34 cellular contexts compared by ENCODE assay signal in the genomic region with DNA sequence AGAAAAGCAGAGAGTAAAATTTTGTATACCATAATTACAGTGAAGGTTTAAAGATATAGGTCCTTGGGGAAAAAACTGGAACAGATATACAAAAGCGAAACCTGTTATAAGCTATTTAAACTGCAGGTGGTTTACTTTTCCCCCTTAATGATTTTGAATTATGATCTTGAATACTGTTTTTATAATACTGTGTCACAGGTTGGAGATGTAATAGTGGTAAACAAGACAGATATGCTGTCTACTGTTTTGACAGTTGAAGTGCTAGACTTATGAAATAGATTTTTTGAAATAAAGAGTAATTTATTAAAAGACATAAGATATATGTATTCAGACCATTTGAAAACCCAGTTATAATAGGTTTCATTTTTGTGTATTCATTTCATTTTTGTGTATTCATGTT.
"Had no signal": no experiment of that assay in that cellular context is flagged by ENCODE, and none has a peak within 500 bp of the region (broad histone marks: within the 10 kb centered on the region; RNA-seq: fewer than 3 reads in every experiment).

No MANE protein-coding gene starts in this region.

- H3K4me3 Mint-ChIP-seq: activated B cell treated with CpG ODN at 0.5 μM for 24 hours; activated CD8-positive, alpha-beta T cell treated with anti-CD3 and anti-CD28 coated beads for 36 hours; activated naive CD8-positive, alpha-beta T cell; activated T-cell treated with anti-CD3 and anti-CD28 coated beads, Interleukin-2, amount 50 U/mL, for 4 hours; activated T-helper 17 cell treated with anti-CD3 and anti-CD28 coated beads, Interleukin-2, amount 50 U/mL, for 72 hours; central memory CD8-positive, alpha-beta T cell; dendritic cell treated with granulocyte-macrophage colony-stimulating factor and Interleukin-4, amounts not matched to agents 40 ng/mL and 50 ng/mL, for 4 days; effector memory CD8-positive, alpha-beta T cell; T-helper 17 cell; T-helper 2 cell treated with Interferon-gamma antibody and Interleukin-4, amounts not matched to agents 5 μg/mL and 100 μg/mL, for 36 hours had no signal

- FAIRE-seq: astrocyte, bronchial epithelial cell had no signal

- DNase-seq: activated B cell treated with CpG ODN at 0.5 μM for 24 hours; activated CD4-positive, alpha-beta T cell treated with anti-CD3 and anti-CD28 coated beads for 48 hours; activated CD4-positive, alpha-beta T cell treated with anti-CD3 and anti-CD28 coated beads, Interleukin-2, amount 50 U/mL, for 1 hour; activated CD4-positive, alpha-beta T cell treated with anti-CD3 and anti-CD28 coated beads, Interleukin-2, amount 50 U/mL, for 48 hours; activated CD8-positive, alpha-beta memory T cell treated with anti-CD3 and anti-CD28 coated beads for 24 hours; activated CD8-positive, alpha-beta T cell treated with anti-CD3 and anti-CD28 coated beads for 36 hours; activated effector memory CD4-positive, alpha-beta T cell treated with Interleukin-2 at 50 U/mL for 16 hours; activated gamma-delta T cell treated with Interleukin-2 at 50 U/mL for 16 hours; activated naive CD4-positive, alpha-beta T cell treated with anti-CD3 and anti-CD28 coated beads, Interleukin-2, amount 50 U/mL, for 16 hours; activated naive CD4-positive, alpha-beta T cell treated with Interleukin-2 at 50 U/mL for 16 hours; activated T-cell treated with anti-CD3 and anti-CD28 coated beads, Interleukin-2, amount 50 U/mL, for 4 hours; amniotic stem cell; anterior cingulate cortex; brain microvascular endothelial cell; dorsolateral prefrontal cortex; effector memory CD8-positive, alpha-beta T cell; erythroblast; foreskin keratinocyte; gastrocnemius medialis; glutamatergic neuron; heart left ventricle; T-helper 1 cell; T-helper 17 cell had no signal

- H3K4me1 ChIP-seq: esophagus muscularis mucosa, foreskin keratinocyte had no signal

- H3K27ac Mint-ChIP-seq: activated B cell treated with CpG ODN at 0.5 μM for 24 hours; activated CD8-positive, alpha-beta T cell treated with anti-CD3 and anti-CD28 coated beads for 36 hours; activated naive CD8-positive, alpha-beta T cell; activated T-helper 17 cell treated with anti-CD3 and anti-CD28 coated beads, Interleukin-2, amount 50 U/mL, for 72 hours; dendritic cell treated with granulocyte-macrophage colony-stimulating factor and Interleukin-4, amounts not matched to agents 40 ng/mL and 50 ng/mL, for 4 days; effector memory CD8-positive, alpha-beta T cell; T-helper 17 cell; T-helper 2 cell treated with Interferon-gamma antibody and Interleukin-4, amounts not matched to agents 5 μg/mL and 100 μg/mL, for 36 hours had no signal

- H3K4me3 ChIP-seq: coronary artery, dorsolateral prefrontal cortex, esophagus muscularis mucosa, gastrocnemius medialis, heart left ventricle had no signal

- H3K4me1 Mint-ChIP-seq: activated B cell treated with CpG ODN at 0.5 μM for 24 hours; central memory CD8-positive, alpha-beta T cell had no signal

- H3K9me3 ChIP-seq: esophagus muscularis mucosa, gastrocnemius medialis, heart left ventricle had no signal

- ATAC-seq: activated CD4-positive, CD25-positive, alpha-beta regulatory T cell treated with anti-CD3 and anti-CD28 coated beads, Interleukin-2, amount 50 U/mL, for 24 hours; activated CD8-positive, alpha-beta T cell treated with anti-CD3 and anti-CD28 coated beads for 36 hours; activated T-cell treated with anti-CD3 and anti-CD28 coated beads, Interleukin-2, amount 50 U/mL, for 4 hours; activated T-helper 17 cell treated with anti-CD3 and anti-CD28 coated beads, Interleukin-2, amount 50 U/mL, for 72 hours; effector memory CD8-positive, alpha-beta T cell; foreskin keratinocyte; heart left ventricle; T-helper 17 cell had no signal

- H3K27ac ChIP-seq: brain microvascular endothelial cell, coronary artery, dorsolateral prefrontal cortex, esophagus muscularis mucosa, foreskin keratinocyte, heart left ventricle, VCaP had no signal

- H3K27me3 Mint-ChIP-seq: activated B cell treated with CpG ODN at 0.5 μM for 24 hours; activated CD8-positive, alpha-beta T cell treated with anti-CD3 and anti-CD28 coated beads for 36 hours; activated naive CD8-positive, alpha-beta T cell; activated T-helper 17 cell treated with anti-CD3 and anti-CD28 coated beads, Interleukin-2, amount 50 U/mL, for 72 hours; central memory CD8-positive, alpha-beta T cell; dendritic cell treated with granulocyte-macrophage colony-stimulating factor and Interleukin-4, amounts not matched to agents 40 ng/mL and 50 ng/mL, for 4 days; effector memory CD8-positive, alpha-beta T cell; T-helper 17 cell had no signal

- H3K9me3 Mint-ChIP-seq: activated B cell treated with CpG ODN at 0.5 μM for 24 hours; activated CD8-positive, alpha-beta T cell treated with anti-CD3 and anti-CD28 coated beads for 36 hours; activated T-cell treated with anti-CD3 and anti-CD28 coated beads, Interleukin-2, amount 50 U/mL, for 4 hours; activated T-helper 17 cell treated with anti-CD3 and anti-CD28 coated beads, Interleukin-2, amount 50 U/mL, for 72 hours; central memory CD8-positive, alpha-beta T cell; dendritic cell treated with granulocyte-macrophage colony-stimulating factor and Interleukin-4, amounts not matched to agents 40 ng/mL and 50 ng/mL, for 4 days; effector memory CD8-positive, alpha-beta T cell; T-helper 2 cell treated with Interferon-gamma antibody and Interleukin-4, amounts not matched to agents 5 μg/mL and 100 μg/mL, for 36 hours had no signal

- H3K27me3 ChIP-seq: brain microvascular endothelial cell, dorsolateral prefrontal cortex, esophagus muscularis mucosa, foreskin keratinocyte, gastrocnemius medialis, heart left ventricle had no signal
